Comparison of ENCODE assay signal across 1 cellular context in genomic region chr1:15735304-15736034, GRCh38.
TF ChIP-seq lines count a peak whose summit lies in the region.

No MANE protein-coding gene starts in this region.

TF ChIP-seq in GM12878, 131 proteins besides CTCF, POLR2A, EP300 and RAD21:
- TF ChIP-seq BACH1 (IDR thresholded peaks at IDR 0.05; ENCODE audit: borderline replicate concordance) (no peak), NFYA (IDR thresholded peaks at IDR 0.05; ENCODE audit: borderline replicate concordance, low read depth, low read length) (no peak), BRCA1 (IDR thresholded peaks at IDR 0.05; ENCODE audit: low read depth, low read length) (no peak), YBX1 (IDR thresholded peaks at IDR 0.05) (no peak), TARDBP (IDR thresholded peaks at IDR 0.05; ENCODE audit: borderline replicate concordance) (no peak), NR2C1 (IDR thresholded peaks at IDR 0.05) (no peak), TBL1XR1 (IDR thresholded peaks at IDR 0.05; ENCODE audit: low read depth, low read length) (no peak), RCOR1 (conservative IDR thresholded peaks at IDR 0.05; ENCODE audit: low read depth, low read length) (no peak), SUPT20H (IDR thresholded peaks at IDR 0.05; ENCODE audit: borderline replicate concordance, control insufficient read depth, low read depth, low read length) (no peak), ESRRA (IDR thresholded peaks at IDR 0.05; ENCODE audit: low read length) (no peak), IKZF1 (conservative IDR thresholded peaks at IDR 0.05) (no peak), FOXK2 (IDR thresholded peaks at IDR 0.05) (no peak), TCF12 (IDR thresholded peaks at IDR 0.05; ENCODE audit: low read depth, low read length) (no peak), E4F1 (IDR thresholded peaks at IDR 0.05; ENCODE audit: borderline replicate concordance, partially characterized antibody) (no peak), KLF5 (IDR thresholded peaks at IDR 0.05; ENCODE audit: partially characterized antibody) (no peak), ASH2L (IDR thresholded peaks at IDR 0.05; ENCODE audit: borderline replicate concordance, low read depth) (no peak)
- TF ChIP-seq, protein P1, sequence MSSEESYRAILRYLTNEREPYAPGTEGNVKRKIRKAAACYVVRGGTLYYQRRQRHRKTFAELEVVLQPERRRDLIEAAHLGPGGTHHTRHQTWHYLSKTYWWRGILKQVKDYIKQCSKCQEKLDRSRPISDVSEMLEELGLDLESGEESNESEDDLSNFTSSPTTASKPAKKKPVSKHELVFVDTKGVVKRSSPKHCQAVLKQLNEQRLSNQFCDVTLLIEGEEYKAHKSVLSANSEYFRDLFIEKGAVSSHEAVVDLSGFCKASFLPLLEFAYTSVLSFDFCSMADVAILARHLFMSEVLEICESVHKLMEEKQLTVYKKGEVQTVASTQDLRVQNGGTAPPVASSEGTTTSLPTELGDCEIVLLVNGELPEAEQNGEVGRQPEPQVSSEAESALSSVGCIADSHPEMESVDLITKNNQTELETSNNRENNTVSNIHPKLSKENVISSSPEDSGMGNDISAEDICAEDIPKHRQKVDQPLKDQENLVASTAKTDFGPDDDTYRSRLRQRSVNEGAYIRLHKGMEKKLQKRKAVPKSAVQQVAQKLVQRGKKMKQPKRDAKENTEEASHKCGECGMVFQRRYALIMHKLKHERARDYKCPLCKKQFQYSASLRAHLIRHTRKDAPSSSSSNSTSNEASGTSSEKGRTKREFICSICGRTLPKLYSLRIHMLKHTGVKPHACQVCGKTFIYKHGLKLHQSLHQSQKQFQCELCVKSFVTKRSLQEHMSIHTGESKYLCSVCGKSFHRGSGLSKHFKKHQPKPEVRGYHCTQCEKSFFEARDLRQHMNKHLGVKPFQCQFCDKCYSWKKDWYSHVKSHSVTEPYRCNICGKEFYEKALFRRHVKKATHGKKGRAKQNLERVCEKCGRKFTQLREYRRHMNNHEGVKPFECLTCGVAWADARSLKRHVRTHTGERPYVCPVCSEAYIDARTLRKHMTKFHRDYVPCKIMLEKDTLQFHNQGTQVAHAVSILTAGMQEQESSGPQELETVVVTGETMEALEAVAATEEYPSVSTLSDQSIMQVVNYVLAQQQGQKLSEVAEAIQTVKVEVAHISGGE (CRISPR knock-in tag; IDR thresholded peaks at IDR 0.05), result no peak
- TF ChIP-seq, protein P2, sequence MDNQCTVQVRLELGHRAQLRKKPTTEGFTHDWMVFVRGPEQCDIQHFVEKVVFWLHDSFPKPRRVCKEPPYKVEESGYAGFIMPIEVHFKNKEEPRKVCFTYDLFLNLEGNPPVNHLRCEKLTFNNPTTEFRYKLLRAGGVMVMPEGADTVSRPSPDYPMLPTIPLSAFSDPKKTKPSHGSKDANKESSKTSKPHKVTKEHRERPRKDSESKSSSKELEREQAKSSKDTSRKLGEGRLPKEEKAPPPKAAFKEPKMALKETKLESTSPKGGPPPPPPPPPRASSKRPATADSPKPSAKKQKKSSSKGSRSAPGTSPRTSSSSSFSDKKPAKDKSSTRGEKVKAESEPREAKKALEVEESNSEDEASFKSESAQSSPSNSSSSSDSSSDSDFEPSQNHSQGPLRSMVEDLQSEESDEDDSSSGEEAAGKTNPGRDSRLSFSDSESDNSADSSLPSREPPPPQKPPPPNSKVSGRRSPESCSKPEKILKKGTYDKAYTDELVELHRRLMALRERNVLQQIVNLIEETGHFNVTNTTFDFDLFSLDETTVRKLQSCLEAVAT (IDR thresholded peaks at IDR 0.05), result no peak
- TF ChIP-seq, protein P3, sequence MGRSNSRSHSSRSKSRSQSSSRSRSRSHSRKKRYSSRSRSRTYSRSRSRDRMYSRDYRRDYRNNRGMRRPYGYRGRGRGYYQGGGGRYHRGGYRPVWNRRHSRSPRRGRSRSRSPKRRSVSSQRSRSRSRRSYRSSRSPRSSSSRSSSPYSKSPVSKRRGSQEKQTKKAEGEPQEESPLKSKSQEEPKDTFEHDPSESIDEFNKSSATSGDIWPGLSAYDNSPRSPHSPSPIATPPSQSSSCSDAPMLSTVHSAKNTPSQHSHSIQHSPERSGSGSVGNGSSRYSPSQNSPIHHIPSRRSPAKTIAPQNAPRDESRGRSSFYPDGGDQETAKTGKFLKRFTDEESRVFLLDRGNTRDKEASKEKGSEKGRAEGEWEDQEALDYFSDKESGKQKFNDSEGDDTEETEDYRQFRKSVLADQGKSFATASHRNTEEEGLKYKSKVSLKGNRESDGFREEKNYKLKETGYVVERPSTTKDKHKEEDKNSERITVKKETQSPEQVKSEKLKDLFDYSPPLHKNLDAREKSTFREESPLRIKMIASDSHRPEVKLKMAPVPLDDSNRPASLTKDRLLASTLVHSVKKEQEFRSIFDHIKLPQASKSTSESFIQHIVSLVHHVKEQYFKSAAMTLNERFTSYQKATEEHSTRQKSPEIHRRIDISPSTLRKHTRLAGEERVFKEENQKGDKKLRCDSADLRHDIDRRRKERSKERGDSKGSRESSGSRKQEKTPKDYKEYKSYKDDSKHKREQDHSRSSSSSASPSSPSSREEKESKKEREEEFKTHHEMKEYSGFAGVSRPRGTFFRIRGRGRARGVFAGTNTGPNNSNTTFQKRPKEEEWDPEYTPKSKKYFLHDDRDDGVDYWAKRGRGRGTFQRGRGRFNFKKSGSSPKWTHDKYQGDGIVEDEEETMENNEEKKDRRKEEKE (IDR thresholded peaks at IDR 0.05), result no peak
